In the genomic region with DNA sequence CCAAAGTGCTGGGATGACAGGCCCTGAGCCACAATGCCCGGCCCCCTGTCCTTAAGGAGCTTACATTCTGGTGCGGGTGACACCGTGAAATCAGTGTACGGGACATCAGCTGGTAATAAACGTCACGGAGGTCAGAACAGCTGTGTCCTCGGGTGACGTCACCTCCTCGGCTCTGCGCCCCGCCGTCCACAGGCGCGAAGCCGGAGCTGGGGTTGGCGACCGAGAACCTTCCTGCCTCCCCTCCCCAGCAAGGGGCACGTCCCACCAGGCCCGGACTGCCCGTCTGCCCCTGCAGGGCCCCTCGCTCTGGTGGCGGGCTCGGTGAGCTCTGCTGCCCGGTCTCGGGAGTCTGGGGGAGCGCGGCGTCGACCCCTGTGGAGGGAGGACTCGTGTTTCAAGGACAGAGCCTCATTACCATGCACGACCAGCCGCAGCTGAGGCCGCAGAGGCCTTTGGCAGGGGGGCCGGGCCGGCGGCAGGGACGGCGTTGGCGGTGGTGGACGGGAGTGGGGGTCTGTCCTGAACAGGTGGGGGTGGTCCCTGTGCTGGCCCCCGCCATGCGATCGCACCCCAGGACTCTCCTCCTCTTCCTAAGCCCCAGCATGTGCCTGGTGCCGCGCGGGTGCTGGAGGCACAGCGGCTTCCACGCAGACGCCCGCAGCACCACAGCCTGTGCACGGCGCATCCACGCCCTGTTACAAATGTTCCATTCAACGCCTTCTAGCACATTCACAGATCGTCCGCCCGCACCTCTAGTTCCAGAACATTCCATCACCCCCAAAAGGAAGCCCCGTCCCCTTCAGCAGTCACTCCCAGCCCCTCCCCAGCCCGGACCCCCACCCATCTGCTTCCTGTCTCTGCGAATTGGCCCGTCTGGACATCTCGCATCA, we compare ENCODE assay signal across 7 cellular contexts. TPM values are rescaled to one million over a fixed set of nuclear protein-coding genes. Genes with fewer than 3 reads are reported as not detected.
DNase-seq lines count a peak whose midpoint lies in the region; ATAC-seq and TF ChIP-seq lines count a peak whose summit lies in the region.
"Had no signal": no experiment of that assay in that cellular context is flagged by ENCODE, and none has a peak within 500 bp of the region (broad histone marks: within the 10 kb centered on the region; RNA-seq: fewer than 3 reads in every experiment).

No MANE protein-coding gene starts in this region.

- DNase-seq in ELR (ENCODE audit: low read depth): peak; percentile 42
- DNase-seq in choroid plexus epithelial cell (ENCODE audit: low read depth): peak; percentile 64
- DNase-seq in mesothelial cell of epicardium (ENCODE audit: low spot score in 2 of 2, unreplicated experiment in 2 of 2): no peak
- DNase-seq in GM03348 (ENCODE audit: low spot score): no peak
- DNase-seq: SHP77 treated with DMSO at 0.1 percent for 48 hours had no signal

- no peaks in the 10 kb centered on the region for H3K36me3 Mint-ChIP-seq in mesothelial cell of epicardium

- ATAC-seq in GM18511 (IDR thresholded peaks at IDR 0.05; ENCODE audit: unreplicated experiment): no peak
- no peak for ATAC-seq in HG02678 (IDR thresholded peaks at IDR 0.05; ENCODE audit: unreplicated experiment)

- peak overlapping the region; percentile 66 for H3K27ac Mint-ChIP-seq in mesothelial cell of epicardium

- H3K4me3 ChIP-seq in choroid plexus epithelial cell (ENCODE audit: low read depth, low read length): no peak overlapping the region

- H3K27me3 Mint-ChIP-seq in mesothelial cell of epicardium (ENCODE audit: low read depth): peaks cover 52% of the 10 kb centered on the region

- no peak for TF ChIP-seq CTCF in choroid plexus epithelial cell (conservative IDR thresholded peaks at IDR 0.05; ENCODE audit: low read depth, low read length)
- no peak for TF ChIP-seq CTCF in mesothelial cell of epicardium (IDR thresholded peaks at IDR 0.05; ENCODE audit: unreplicated experiment)

- H3K4me3 Mint-ChIP-seq in mesothelial cell of epicardium: no peak overlapping the region

- peaks cover 4% of the 10 kb centered on the region for H3K4me1 Mint-ChIP-seq in mesothelial cell of epicardium

- H3K9me3 Mint-ChIP-seq in mesothelial cell of epicardium: peaks cover 3% of the 10 kb centered on the region

RNA-seq across cellular contexts. Expression of gene LINGO3, which starts 5.4 kb away (rescaled TPM):
- 0.59 to 0.60 TPM (median 0.60 TPM) in 3 replicates for total RNA-seq in mesothelial cell of epicardium

RNA-seq across cellular contexts. Expression of gene PEAK3, which starts 20.6 kb away (rescaled TPM):
- 0.11 TPM in 1 of 3 replicates, not detected in the others for total RNA-seq in mesothelial cell of epicardium

RNA-seq across cellular contexts. Expression of gene LSM7, which starts 25.8 kb away (rescaled TPM):
- 141 to 149 TPM (median 142 TPM) in 3 replicates for total RNA-seq in mesothelial cell of epicardium

RNA-seq across cellular contexts. Expression of gene SPPL2B, which starts 25.9 kb away (rescaled TPM):
- 189 to 202 TPM (median 196 TPM) in 3 replicates for total RNA-seq in mesothelial cell of epicardium

RNA-seq across cellular contexts. Expression of gene JSRP1, which starts 46.3 kb away (rescaled TPM):
- 0.80 TPM in 1 of 3 replicates, not detected in the others for total RNA-seq in mesothelial cell of epicardium

Comparison
In these comparisons a context has a peak if more than half of its experiments do, and no peak if none do; other contexts are left out.
1. DNase-seq: peak in ELR (single experiment) and choroid plexus epithelial cell (single experiment); none in mesothelial cell of epicardium (0 of 2) and GM03348 (single experiment).